In genomic region chr1:54800899-54801759, GRCh38 we compare ENCODE assay signal across 8 cellular contexts. TPM values are rescaled to one million over a fixed set of nuclear protein-coding genes. Genes with fewer than 3 reads are reported as not detected.
DNase-seq lines count a peak whose midpoint lies in the region; ATAC-seq and TF ChIP-seq lines count a peak whose summit lies in the region.

TTC22 (minus strand) TSS chr1:54801323; CDS start chr1:54801163, 160 bp downstream.

- peaks cover 0 to 17% (median 0%) of the 10 kb centered on the region in 3 donors for H3K36me3 Mint-ChIP-seq in CD8-positive, alpha-beta memory T cell
- H3K36me3 Mint-ChIP-seq in dendritic cell treated with granulocyte-macrophage colony-stimulating factor and Interleukin-4, amounts not matched to agents 40 ng/mL and 50 ng/mL, for 4 days (ENCODE audit: low read depth) = no peaks in the 10 kb centered on the region

- peaks cover 49% of the 10 kb centered on the region for H3K4me1 ChIP-seq in CD8-positive, alpha-beta memory T cell (ENCODE audit: insufficient read depth, low read length)
- H3K4me1 ChIP-seq in HUES48 (ENCODE audit: control insufficient read depth, insufficient read depth, low read length) (0 out of 2 replicates have a peak, but pooled peaks cover 4% of the 10 kb centered on the region), mucosa of descending colon (ENCODE audit: low read depth) (peaks cover 57% of the 10 kb centered on the region)

- POLR2A ChIA-PET in CD8-positive, alpha-beta memory T cell (lab: Charles Lee) = interaction anchor here (0.5 to 1.2 kb wide), 5 partner anchors 9 to 856 kb away, joined by 3 to 5 read pairs (median 3); partner anchors contain the start of genes DHCR24, IFT25 and TTC4

- intact Hi-C loops in dendritic cell treated with granulocyte-macrophage colony-stimulating factor and Interleukin-4, amounts not matched to agents 40 ng/mL and 50 ng/mL, for 4 days (cut with micrococcal nuclease) = no loop called here
- intact Hi-C loops in mucosa of descending colon (cut with DNase I, micrococcal nuclease) = loop anchor here in 1 of 2 donors (10.0 kb wide), 1 partner anchor 296 kb away; no protein-coding TSS in a partner anchor

- peaks cover 65 to 73% (median 71%) of the 10 kb centered on the region in 3 donors for H3K4me1 Mint-ChIP-seq in CD8-positive, alpha-beta memory T cell
- H3K4me1 Mint-ChIP-seq in dendritic cell treated with granulocyte-macrophage colony-stimulating factor and Interleukin-4, amounts not matched to agents 40 ng/mL and 50 ng/mL, for 4 days (ENCODE audit: low read depth) = peaks cover 13% of the 10 kb centered on the region

- H3K36me3 ChIP-seq in CD8-positive, alpha-beta memory T cell (ENCODE audit: insufficient read depth, low read length) = no peaks in the 10 kb centered on the region
- H3K36me3 ChIP-seq in HUES48 (ENCODE audit: control insufficient read depth, insufficient read depth, low read length) = no peaks in the 10 kb centered on the region
- H3K36me3 ChIP-seq in mucosa of descending colon (ENCODE audit: low read depth) = no peaks in the 10 kb centered on the region

- no peaks in the 10 kb centered on the region for H3K9me3 ChIP-seq in CD8-positive, alpha-beta memory T cell (ENCODE audit: low read length)
- H3K9me3 ChIP-seq in HUES48 (ENCODE audit: control insufficient read depth, insufficient read depth, low read length) (no peaks in the 10 kb centered on the region), mucosa of descending colon (no peaks in the 10 kb centered on the region)

- peak within 1 kb of the TSS; percentile 13; the same call in 1 of the 2 replicates for H3K9ac ChIP-seq in HUES48 (ENCODE audit: low read depth, low read length)

- peak within 1 kb of the TSS; percentile 90 to 98 (median 96) for H3K27ac Mint-ChIP-seq in CD8-positive, alpha-beta memory T cell
- H3K27ac Mint-ChIP-seq in dendritic cell treated with granulocyte-macrophage colony-stimulating factor and Interleukin-4, amounts not matched to agents 40 ng/mL and 50 ng/mL, for 4 days = no peak within 1 kb of the TSS

- peak; percentile 73 for TF ChIP-seq CTCF in mucosa of descending colon (IDR thresholded peaks at IDR 0.05)

- DNase-seq in CD8-positive, alpha-beta memory T cell = peak; percentile 54 to 81 (median 62)
- peak; percentile 55 for DNase-seq in activated CD4-positive, alpha-beta T cell treated with anti-CD3 and anti-CD28 coated beads for 1 hour
- DNase-seq in mucosa of descending colon = peak; percentile 87 to 91 (median 89)
- peak; percentile 48 to 62 for DNase-seq in stimulated activated CD8-positive, alpha-beta memory T cell treated with anti-CD3 and anti-CD28 coated beads, Interleukin-7, amount 100 ng/mL, for 4 hours (ENCODE audit: low read depth in 2 of 2)
- DNase-seq in H4 (ENCODE audit: low spot score) = no peak

- peak within 1 kb of the TSS; percentile 93 for H3K4me3 ChIP-seq in CD8-positive, alpha-beta memory T cell (ENCODE audit: low read length)
- H3K4me3 ChIP-seq in HUES48 (ENCODE audit: low read depth, low read length) (peak within 1 kb of the TSS; percentile 42; the same call in 1 of the 2 replicates), mucosa of descending colon (peak within 1 kb of the TSS; percentile 39)

- CTCF ChIA-PET in CD8-positive, alpha-beta memory T cell (lab: Charles Lee) = interaction anchor here (0.7 to 3.8 kb wide), 26 partner anchors 8 to 855 kb away, joined by 3 to 30 read pairs (median 5); partner anchors contain the start of genes IFT25, LRRC42 and TTC4

- H3K27ac ChIP-seq in CD8-positive, alpha-beta memory T cell (ENCODE audit: low read depth, low read length) = peak within 1 kb of the TSS; percentile 78
- no peak within 1 kb of the TSS for H3K27ac ChIP-seq in HUES48 (ENCODE audit: low read depth, low read length)

- no peaks in the 10 kb centered on the region for H3K27me3 ChIP-seq in CD8-positive, alpha-beta memory T cell (ENCODE audit: insufficient read depth, low read length, poor library complexity, severe bottlenecking)
- H3K27me3 ChIP-seq in HUES48 (ENCODE audit: control insufficient read depth, insufficient read depth, low read length) = peaks cover 21% of the 10 kb centered on the region

- H3K9me3 Mint-ChIP-seq in CD8-positive, alpha-beta memory T cell = no peaks in the 10 kb centered on the region
- H3K9me3 Mint-ChIP-seq in dendritic cell treated with granulocyte-macrophage colony-stimulating factor and Interleukin-4, amounts not matched to agents 40 ng/mL and 50 ng/mL, for 4 days = no peaks in the 10 kb centered on the region

- ATAC-seq in GM21367 (IDR thresholded peaks at IDR 0.05; ENCODE audit: unreplicated experiment) = peak; percentile 85
- peak; percentile 77 for ATAC-seq in mucosa of descending colon

- H3K27me3 Mint-ChIP-seq in CD8-positive, alpha-beta memory T cell = peaks cover 0 to 1% of the 10 kb centered on the region in 2 donors
- H3K27me3 Mint-ChIP-seq in dendritic cell treated with granulocyte-macrophage colony-stimulating factor and Interleukin-4, amounts not matched to agents 40 ng/mL and 50 ng/mL, for 4 days = peaks cover 38% of the 10 kb centered on the region

- H3K4me3 Mint-ChIP-seq in CD8-positive, alpha-beta memory T cell = peak within 1 kb of the TSS; percentile 94 to 99 (median 97)
- peak within 1 kb of the TSS; percentile 22 for H3K4me3 Mint-ChIP-seq in dendritic cell treated with granulocyte-macrophage colony-stimulating factor and Interleukin-4, amounts not matched to agents 40 ng/mL and 50 ng/mL, for 4 days

RNA-seq across cellular contexts. Expression of gene TTC22, which starts in this region (rescaled TPM):
- total RNA-seq in CD8-positive, alpha-beta memory T cell = 1 to 10 TPM; 2.8 to 2.9 TPM
- polyA plus RNA-seq in CD8-positive, alpha-beta memory T cell = 5.6 TPM
- total RNA-seq in mucosa of descending colon = 100 to 1,000 TPM in 1 of 3 donors, 10 to 100 TPM in 2; 51.6 to 122 (median 70.8) TPM
- not detected in 2 replicates for total RNA-seq in H4 (2014; rRNA removed; shearing (Covaris generic))

Comparison
In these comparisons a context has a peak if more than half of its experiments do, and no peak if none do; other contexts are left out.
1. RNA of gene TTC22 (total RNA-seq): 51.6 to 122 TPM in mucosa of descending colon; 2.8 to 2.9 TPM in CD8-positive, alpha-beta memory T cell and not detected in H4; every median in the first group is over 10 times any median in the second.
2. H3K4me3 ChIP-seq: peak in every context shown above with its lines; median percentile 93 in CD8-positive, alpha-beta memory T cell; 42 in HUES48; 39 in mucosa of descending colon.